ENCODE assay signal across 1 cellular context in the genomic region with DNA sequence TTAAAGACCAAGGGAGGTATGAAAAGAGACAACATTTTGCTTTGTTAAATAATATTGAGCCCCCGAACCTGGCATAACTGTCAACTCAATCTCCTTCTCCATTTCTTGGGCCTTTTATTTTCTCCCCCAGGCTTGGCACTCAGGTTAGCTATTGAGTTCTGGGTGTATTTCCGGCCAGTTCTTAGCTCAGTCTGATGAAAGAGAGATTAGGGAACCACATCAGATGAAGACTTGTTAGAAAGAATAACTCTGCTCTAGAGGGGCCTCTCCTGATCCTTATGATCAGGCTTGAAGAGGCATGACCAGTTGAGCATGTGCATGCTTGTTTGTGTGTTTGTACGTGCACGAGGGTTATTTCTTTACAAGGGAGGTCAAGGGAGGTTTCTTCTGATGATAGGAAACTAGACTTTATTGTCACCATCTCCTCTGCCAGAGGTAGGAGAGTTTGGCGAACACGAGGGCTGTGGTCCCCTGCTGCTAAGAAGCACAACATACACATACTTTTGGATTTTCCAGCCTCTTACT.
A peak's percentile ranks its signal among the peaks of the same experiment; 100 is the strongest.
TF ChIP-seq lines count a peak whose summit lies in the region.

No MANE protein-coding gene starts in this region.

TF ChIP-seq in K562, 482 proteins besides CTCF, POLR2A, EP300 and RAD21 (continued from another document):
- TF ChIP-seq, protein P1, sequence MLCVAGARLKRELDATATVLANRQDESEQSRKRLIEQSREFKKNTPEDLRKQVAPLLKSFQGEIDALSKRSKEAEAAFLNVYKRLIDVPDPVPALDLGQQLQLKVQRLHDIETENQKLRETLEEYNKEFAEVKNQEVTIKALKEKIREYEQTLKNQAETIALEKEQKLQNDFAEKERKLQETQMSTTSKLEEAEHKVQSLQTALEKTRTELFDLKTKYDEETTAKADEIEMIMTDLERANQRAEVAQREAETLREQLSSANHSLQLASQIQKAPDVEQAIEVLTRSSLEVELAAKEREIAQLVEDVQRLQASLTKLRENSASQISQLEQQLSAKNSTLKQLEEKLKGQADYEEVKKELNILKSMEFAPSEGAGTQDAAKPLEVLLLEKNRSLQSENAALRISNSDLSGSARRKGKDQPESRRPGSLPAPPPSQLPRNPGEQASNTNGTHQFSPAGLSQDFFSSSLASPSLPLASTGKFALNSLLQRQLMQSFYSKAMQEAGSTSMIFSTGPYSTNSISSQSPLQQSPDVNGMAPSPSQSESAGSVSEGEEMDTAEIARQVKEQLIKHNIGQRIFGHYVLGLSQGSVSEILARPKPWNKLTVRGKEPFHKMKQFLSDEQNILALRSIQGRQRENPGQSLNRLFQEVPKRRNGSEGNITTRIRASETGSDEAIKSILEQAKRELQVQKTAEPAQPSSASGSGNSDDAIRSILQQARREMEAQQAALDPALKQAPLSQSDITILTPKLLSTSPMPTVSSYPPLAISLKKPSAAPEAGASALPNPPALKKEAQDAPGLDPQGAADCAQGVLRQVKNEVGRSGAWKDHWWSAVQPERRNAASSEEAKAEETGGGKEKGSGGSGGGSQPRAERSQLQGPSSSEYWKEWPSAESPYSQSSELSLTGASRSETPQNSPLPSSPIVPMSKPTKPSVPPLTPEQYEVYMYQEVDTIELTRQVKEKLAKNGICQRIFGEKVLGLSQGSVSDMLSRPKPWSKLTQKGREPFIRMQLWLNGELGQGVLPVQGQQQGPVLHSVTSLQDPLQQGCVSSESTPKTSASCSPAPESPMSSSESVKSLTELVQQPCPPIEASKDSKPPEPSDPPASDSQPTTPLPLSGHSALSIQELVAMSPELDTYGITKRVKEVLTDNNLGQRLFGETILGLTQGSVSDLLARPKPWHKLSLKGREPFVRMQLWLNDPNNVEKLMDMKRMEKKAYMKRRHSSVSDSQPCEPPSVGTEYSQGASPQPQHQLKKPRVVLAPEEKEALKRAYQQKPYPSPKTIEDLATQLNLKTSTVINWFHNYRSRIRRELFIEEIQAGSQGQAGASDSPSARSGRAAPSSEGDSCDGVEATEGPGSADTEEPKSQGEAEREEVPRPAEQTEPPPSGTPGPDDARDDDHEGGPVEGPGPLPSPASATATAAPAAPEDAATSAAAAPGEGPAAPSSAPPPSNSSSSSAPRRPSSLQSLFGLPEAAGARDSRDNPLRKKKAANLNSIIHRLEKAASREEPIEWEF (CRISPR knock-in tag; IDR thresholded peaks at IDR 0.05) = no peak
- TF ChIP-seq, protein P2, sequence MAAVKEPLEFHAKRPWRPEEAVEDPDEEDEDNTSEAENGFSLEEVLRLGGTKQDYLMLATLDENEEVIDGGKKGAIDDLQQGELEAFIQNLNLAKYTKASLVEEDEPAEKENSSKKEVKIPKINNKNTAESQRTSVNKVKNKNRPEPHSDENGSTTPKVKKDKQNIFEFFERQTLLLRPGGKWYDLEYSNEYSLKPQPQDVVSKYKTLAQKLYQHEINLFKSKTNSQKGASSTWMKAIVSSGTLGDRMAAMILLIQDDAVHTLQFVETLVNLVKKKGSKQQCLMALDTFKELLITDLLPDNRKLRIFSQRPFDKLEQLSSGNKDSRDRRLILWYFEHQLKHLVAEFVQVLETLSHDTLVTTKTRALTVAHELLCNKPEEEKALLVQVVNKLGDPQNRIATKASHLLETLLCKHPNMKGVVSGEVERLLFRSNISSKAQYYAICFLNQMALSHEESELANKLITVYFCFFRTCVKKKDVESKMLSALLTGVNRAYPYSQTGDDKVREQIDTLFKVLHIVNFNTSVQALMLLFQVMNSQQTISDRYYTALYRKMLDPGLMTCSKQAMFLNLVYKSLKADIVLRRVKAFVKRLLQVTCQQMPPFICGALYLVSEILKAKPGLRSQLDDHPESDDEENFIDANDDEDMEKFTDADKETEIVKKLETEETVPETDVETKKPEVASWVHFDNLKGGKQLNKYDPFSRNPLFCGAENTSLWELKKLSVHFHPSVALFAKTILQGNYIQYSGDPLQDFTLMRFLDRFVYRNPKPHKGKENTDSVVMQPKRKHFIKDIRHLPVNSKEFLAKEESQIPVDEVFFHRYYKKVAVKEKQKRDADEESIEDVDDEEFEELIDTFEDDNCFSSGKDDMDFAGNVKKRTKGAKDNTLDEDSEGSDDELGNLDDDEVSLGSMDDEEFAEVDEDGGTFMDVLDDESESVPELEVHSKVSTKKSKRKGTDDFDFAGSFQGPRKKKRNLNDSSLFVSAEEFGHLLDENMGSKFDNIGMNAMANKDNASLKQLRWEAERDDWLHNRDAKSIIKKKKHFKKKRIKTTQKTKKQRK (IDR thresholded peaks at IDR 0.05; ENCODE audit: borderline replicate concordance, low read depth, low read length) = no peak
- peak; percentile 49 for TF ChIP-seq GABPA (tag; conservative IDR thresholded peaks at IDR 0.05; ENCODE audit: low read depth)
- TF ChIP-seq MTF1 (CRISPR knock-in tag; IDR thresholded peaks at IDR 0.05; ENCODE audit: borderline replicate concordance) = no peak
- TF ChIP-seq ZSCAN32 (CRISPR knock-in tag; IDR thresholded peaks at IDR 0.05) = no peak
